1 cellular context compared by ENCODE assay signal in genomic region chr21:32543056-32543455, GRCh38. TPM values are rescaled to one million over a fixed set of nuclear protein-coding genes. Genes with fewer than 3 reads are reported as not detected.
"Had no signal": no experiment of that assay in that cellular context is flagged by ENCODE, and none has a peak within 500 bp of the region (broad histone marks: within the 10 kb centered on the region; RNA-seq: fewer than 3 reads in every experiment).

No MANE protein-coding gene starts in this region.

RNA-seq across cellular contexts. Expression of gene TCP10L, which starts 42.3 kb away (rescaled TPM):
- total RNA-seq: activated CD8-positive, alpha-beta memory T cell treated with anti-CD3 and anti-CD28 coated beads, Interleukin-2, amount 10 ng/mL, durations not matched to agents 7 days and 5 days had no signal
